ENCODE assay signal across 23 cellular contexts in the genomic region with DNA sequence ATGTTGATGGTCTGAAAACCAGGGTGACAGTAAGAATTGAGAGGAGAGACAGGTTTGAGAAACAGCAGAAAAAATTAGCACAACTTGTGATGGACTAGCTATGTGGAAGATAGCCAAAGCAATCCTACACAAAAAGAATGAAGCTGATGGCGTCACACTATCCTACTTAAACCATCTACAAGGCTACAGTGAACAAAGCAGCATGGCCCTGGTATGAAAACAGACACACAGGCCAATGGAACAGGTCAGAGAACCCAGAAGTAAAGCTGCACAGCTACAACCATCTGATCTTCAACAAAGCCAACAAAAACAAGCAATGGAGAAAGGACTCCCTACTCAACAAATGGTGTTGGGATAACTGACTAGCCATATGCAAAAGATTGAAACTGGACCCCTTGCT.
DNase-seq lines count a peak whose midpoint lies in the region; ATAC-seq and TF ChIP-seq lines count a peak whose summit lies in the region.
"Had no signal": no experiment of that assay in that cellular context is flagged by ENCODE, and none has a peak within 500 bp of the region (broad histone marks: within the 10 kb centered on the region; RNA-seq: fewer than 3 reads in every experiment).

No MANE protein-coding gene starts in this region.

- no peak overlapping the region for H3K27ac ChIP-seq in substantia nigra (ENCODE audit: low read depth, low read length, poor library complexity, severe bottlenecking)
- H3K27ac ChIP-seq: BLaER1 treated with 17β-estradiol and CSF1 and Interleukin-3, amounts not matched to agents 10 nM and 100 nM; RWPE1 had no signal

- peak; percentile 19 for DNase-seq in AG10803 (ENCODE audit: low read depth)
- peak; percentile 16 for DNase-seq in EH (ENCODE audit: low read depth)
- peak; percentile 62 for DNase-seq in choroid plexus epithelial cell (ENCODE audit: low read depth)
- DNase-seq in iris pigment epithelial cell (ENCODE audit: low read depth), result peak; percentile 28
- no peak for DNase-seq in substantia nigra (lab: John Stamatoyannopoulos, UW)
- DNase-seq in LoVo (ENCODE audit: low spot score), result no peak
- no peak for DNase-seq in NCI-H1092 treated with DMSO at 0.1 percent for 48 hours (lab: John Stamatoyannopoulos, UW)
- DNase-seq: AML-193; CD8-positive, alpha-beta T cell; DMS153; DND-41; NCI-H1105; NCI-H146; NCI-H1930; NCI-H2107; NCI-H446 treated with DMSO at 0.1 percent for 48 hours; NCI-H526 treated with DMSO at 0.1 percent for 48 hours; SHP77; T-cell had no signal

- TF ChIP-seq CTCF in AG10803 (conservative IDR thresholded peaks at IDR 0.05; ENCODE audit: low read length) (no peak), choroid plexus epithelial cell (conservative IDR thresholded peaks at IDR 0.05; ENCODE audit: low read depth, low read length) (no peak)

- no peak for ATAC-seq in GM18907 (IDR thresholded peaks at IDR 0.05; ENCODE audit: unreplicated experiment)
- ATAC-seq: CD8-positive, alpha-beta T cell; Panc1; T-cell had no signal

- H3K4me3 ChIP-seq in AG10803 (ENCODE audit: low read length) (no peak overlapping the region), choroid plexus epithelial cell (ENCODE audit: low read depth, low read length) (no peak overlapping the region)
- H3K4me3 ChIP-seq: BLaER1 treated with 17β-estradiol and CSF1 and Interleukin-3, amounts not matched to agents 10 nM and 100 nM had no signal

Comparison
In these comparisons a context has a peak if more than half of its experiments do, and no peak if none do; other contexts are left out.
1. DNase-seq: peak in AG10803 (single experiment), EH (single experiment), choroid plexus epithelial cell (single experiment) and iris pigment epithelial cell (single experiment); none in substantia nigra (0 of 49), LoVo (single experiment) and NCI-H1092 treated with DMSO at 0.1 percent for 48 hours (single experiment).